ENCODE assay signal across 8 cellular contexts in genomic region chr22:38272373-38273134, GRCh38. TPM values are rescaled to one million over a fixed set of nuclear protein-coding genes. Genes with fewer than 3 reads are reported as not detected.
DNase-seq lines count a peak whose midpoint lies in the region; ATAC-seq and TF ChIP-seq lines count a peak whose summit lies in the region.

TMEM184B (minus strand) TSS chr22:38273010; CDS start chr22:38247961, 25,049 bp downstream.

- H3K27ac Mint-ChIP-seq in neural progenitor cell, result peak within 1 kb of the TSS; percentile 98

- TF ChIP-seq CTCF in AG04450 (IDR thresholded peaks at IDR 0.05; ENCODE audit: low read depth, low read length) (no peak), HL-60 (IDR thresholded peaks at IDR 0.05; ENCODE audit: insufficient read depth, low read length) (no peak), foreskin keratinocyte (conservative IDR thresholded peaks at IDR 0.05) (no peak), neural progenitor cell (IDR thresholded peaks at IDR 0.05) (no peak), stomach (IDR thresholded peaks at IDR 0.05) (no peak)

- peaks cover 6% of the 10 kb centered on the region for H3K36me3 Mint-ChIP-seq in neural progenitor cell

- peaks cover 51% of the 10 kb centered on the region for H3K79me2 ChIP-seq in neural progenitor cell (ENCODE audit: low read depth)

- peak within 1 kb of the TSS; percentile 91 for H3K4me3 ChIP-seq in AG04450 (ENCODE audit: low read depth, low read length)
- H3K4me3 ChIP-seq in HL-60 (replicated peaks; ENCODE audit: insufficient read depth, low read length), result peak within 1 kb of the TSS; percentile 92
- H3K4me3 ChIP-seq in neural progenitor cell, result peak within 1 kb of the TSS; percentile 98
- H3K4me3 ChIP-seq in stomach, result peak within 1 kb of the TSS; percentile 88 to 100 (median 94)

- peak within 1 kb of the TSS; percentile 84 for H3K9ac ChIP-seq in neural progenitor cell

- H3K4me1 Mint-ChIP-seq in neural progenitor cell, result peaks cover 52% of the 10 kb centered on the region

- no peak for TF ChIP-seq EP300 in stomach (IDR thresholded peaks at IDR 0.05)

- H3K9me3 ChIP-seq in AG04450 (ENCODE audit: control insufficient read depth, insufficient read depth, low read length) (no peaks in the 10 kb centered on the region; the same call in 1 of the 2 replicates), neural progenitor cell (ENCODE audit: low read depth) (no peaks in the 10 kb centered on the region), stomach (no peaks in the 10 kb centered on the region)

- no peaks in the 10 kb centered on the region for H3K9me3 Mint-ChIP-seq in neural progenitor cell

- H3K36me3 ChIP-seq in neural progenitor cell (no peaks in the 10 kb centered on the region), stomach (no peaks in the 10 kb centered on the region)

- intact Hi-C loops in stomach (cut with DNase I; ENCODE audit: low total_unique reads), result no loop called here

- no peaks in the 10 kb centered on the region for H3K27me3 ChIP-seq in AG04450 (ENCODE audit: control insufficient read depth, insufficient read depth, low read length)
- no peaks in the 10 kb centered on the region for H3K27me3 ChIP-seq in HL-60 (ENCODE audit: insufficient read depth, poor library complexity, severe bottlenecking)
- no peaks in the 10 kb centered on the region for H3K27me3 ChIP-seq in foreskin keratinocyte
- H3K27me3 ChIP-seq in neural progenitor cell, result no peaks in the 10 kb centered on the region
- H3K27me3 ChIP-seq in stomach, result no peaks in the 10 kb centered on the region

- POLR2A ChIA-PET in AG04450 (lab: Yijun Ruan, JAX), result interaction anchor here (0.6 to 1.4 kb wide), 2 partner anchors 30 to 71 kb away, joined by 3 read pairs; partner anchors contain the start of gene MAFF

- H3K27ac ChIP-seq in AG04450 (ENCODE audit: low read depth, low read length) (peak within 1 kb of the TSS; percentile 21), HL-60 (replicated peaks) (peak within 1 kb of the TSS; percentile 56), foreskin keratinocyte (peak within 1 kb of the TSS; percentile 77), neural progenitor cell (no peak within 1 kb of the TSS), stomach (peak within 1 kb of the TSS; percentile 90 to 96 (median 94))

- DNase-seq in AG04450 (ENCODE audit: low read depth, low spot score) (no peak), HL-60 (ENCODE audit: low read depth in 1 of 2, low spot score in 1 of 2) (peak; percentile 53 to 54), activated gamma-delta T cell treated with Interleukin-2 at 50 U/mL for 16 hours (peak; percentile 74), foreskin keratinocyte (no peak), neural progenitor cell (ENCODE audit: low spot score) (peak; percentile 94), stomach (peak; percentile 86)

- CTCF ChIA-PET in AG04450 (lab: Charles Lee), result interaction anchor here (1.2 kb wide), 1 partner anchor 159 kb away, joined by 3 read pairs; no protein-coding TSS in a partner anchor

- peaks cover 24% of the 10 kb centered on the region for H3F3A ChIP-seq in neural progenitor cell (ENCODE audit: low read depth)

- peak within 1 kb of the TSS; percentile 92 for H3K4me2 ChIP-seq in neural progenitor cell

- peak within 1 kb of the TSS; percentile 100 for H2AFZ ChIP-seq in neural progenitor cell (replicated peaks)

- ATAC-seq in GM18907 (IDR thresholded peaks at IDR 0.05; ENCODE audit: unreplicated experiment), result peak; percentile 56
- ATAC-seq in foreskin keratinocyte, result peak; percentile 72

- peaks cover 9% of the 10 kb centered on the region for H3K27me3 Mint-ChIP-seq in neural progenitor cell (ENCODE audit: insufficient read depth, low read depth)

- peak; percentile 70 for TF ChIP-seq POLR2A in Raji (IDR thresholded peaks at IDR 0.05; ENCODE audit: insufficient read depth, low read depth, low read length)
- TF ChIP-seq POLR2A in stomach (IDR thresholded peaks at IDR 0.05), result no peak

- no peaks in the 10 kb centered on the region for H3K4me1 ChIP-seq in foreskin keratinocyte
- H3K4me1 ChIP-seq in neural progenitor cell, result peaks cover 12% of the 10 kb centered on the region
- H3K4me1 ChIP-seq in stomach, result peaks cover 14 to 55% (median 38%) of the 10 kb centered on the region in 4 donors

- 1 to 4% (median 1%) methylated on average over 5 to 97 of the region's 97 CpGs for WGBS in stomach, 5 donors

- H4K20me1 ChIP-seq in neural progenitor cell (ENCODE audit: low read depth), result peaks cover 47% of the 10 kb centered on the region

- H3K4me3 Mint-ChIP-seq in neural progenitor cell, result peak within 1 kb of the TSS; percentile 94

RNA-seq across cellular contexts. Expression of gene TMEM184B, which starts in this region (rescaled TPM):
- polyA plus RNA-seq in AG04450 (2011; rRNA removed) (36.8 and 37.2 TPM in 2 replicates), foreskin keratinocyte (37.1 and 43.9 TPM in 2 replicates), stomach (10 to 100 TPM in 2 of 3 donors, 1 to 10 TPM in 1; 10.0 to 13.8 (median 10.8) TPM)
- 33.8 and 40.5 TPM in 2 replicates for polyA minus RNA-seq in AG04450 (2011; rRNA and poly(A)+ RNA removed)
- total RNA-seq in foreskin keratinocyte (54.0 and 55.7 TPM in 2 replicates), neural progenitor cell (ENCODE audit: low replicate concordance) (26.5 and 43.3 TPM in 2 replicates), stomach (100 to 1,000 TPM in 1 of 5 donors, 10 to 100 TPM in 4; 27.0 to 110 (median 75.9) TPM)

Comparison
In these comparisons a context has a peak if more than half of its experiments do, and no peak if none do; other contexts are left out.
1. DNase-seq: peak in HL-60 (2 of 2), activated gamma-delta T cell treated with Interleukin-2 at 50 U/mL for 16 hours (single experiment), neural progenitor cell (single experiment) and stomach (single experiment); none in AG04450 (single experiment) and foreskin keratinocyte (0 of 2).
2. Peak in every context shown above with its lines, with median percentiles within 50 percentile points of each other: H3K4me3 ChIP-seq.